ENCODE assay signal across 9 cellular contexts in the genomic region with DNA sequence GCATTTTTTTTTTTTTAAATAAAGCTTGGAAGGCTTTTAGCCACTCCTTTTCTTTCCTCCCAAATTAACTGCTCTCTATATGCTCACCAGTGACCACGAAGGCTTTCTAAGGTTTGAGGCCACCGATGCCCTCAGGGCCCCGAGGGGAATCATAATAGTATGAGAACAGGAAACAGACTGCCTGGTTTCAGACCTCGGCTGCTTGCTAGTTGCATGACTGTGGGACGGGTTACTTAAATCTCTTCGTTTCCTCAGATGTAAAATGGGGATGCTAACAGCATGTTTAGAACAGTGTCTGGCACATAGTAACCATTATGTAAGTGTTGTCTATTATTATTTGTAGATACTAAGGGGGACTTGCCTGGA. TPM values are rescaled to one million over a fixed set of nuclear protein-coding genes. Genes with fewer than 3 reads are reported as not detected.
DNase-seq lines count a peak whose midpoint lies in the region; ATAC-seq and TF ChIP-seq lines count a peak whose summit lies in the region.
"Had no signal": no experiment of that assay in that cellular context is flagged by ENCODE, and none has a peak within 500 bp of the region (broad histone marks: within the 10 kb centered on the region; RNA-seq: fewer than 3 reads in every experiment).

No MANE protein-coding gene starts in this region.

- no peak for TF ChIP-seq CTCF in A673 (conservative IDR thresholded peaks at IDR 0.05; ENCODE audit: low read depth, low read length)
- TF ChIP-seq CTCF in spleen (IDR thresholded peaks at IDR 0.05 in 8 of 11, conservative IDR thresholded peaks at IDR 0.05 in 3 of 11), result no peak
- TF ChIP-seq CTCF in OCI-LY7 (conservative IDR thresholded peaks at IDR 0.05; ENCODE audit: low read length), result no peak

- H3K36me3 ChIP-seq in A673 (ENCODE audit: insufficient read depth, low read length, poor library complexity, severe bottlenecking) (no peaks in the 10 kb centered on the region), spleen (no peaks in the 10 kb centered on the region), OCI-LY7 (ENCODE audit: insufficient read depth, low read length) (no peaks in the 10 kb centered on the region)

- ATAC-seq in HG02870 (IDR thresholded peaks at IDR 0.05; ENCODE audit: unreplicated experiment) (peak; percentile 67), HG02678 (IDR thresholded peaks at IDR 0.05; ENCODE audit: unreplicated experiment) (no peak)
- peak; percentile 49 for ATAC-seq in activated naive CD8-positive, alpha-beta T cell treated with anti-CD3 and anti-CD28 coated beads, Interleukin-2, amount 50 U/mL, for 24 hours

- peaks cover 7% of the 10 kb centered on the region for H3K4me1 Mint-ChIP-seq in activated naive CD8-positive, alpha-beta T cell treated with anti-CD3 and anti-CD28 coated beads, Interleukin-2, amount 50 U/mL, for 24 hours

- no TSS peak for BruUV-seq in A673 (replicated peaks; lab: Mats Ljungman, UMichigan)
- no TSS peak for BruUV-seq in OCI-LY7 (replicated peaks; lab: Mats Ljungman, UMichigan)

- no peaks in the 10 kb centered on the region for H3K9me3 Mint-ChIP-seq in activated naive CD8-positive, alpha-beta T cell treated with anti-CD3 and anti-CD28 coated beads, Interleukin-2, amount 50 U/mL, for 24 hours

- no peak overlapping the region for H2AFZ ChIP-seq in OCI-LY7 (ENCODE audit: low read length)

- no peaks in the 10 kb centered on the region for H3K9me2 ChIP-seq in OCI-LY7 (ENCODE audit: insufficient read depth, low read length)

- POLR2A ChIA-PET in A673 (lab: Charles Lee; ENCODE audit: low non-redundant PET) (no interaction called here), OCI-LY7 (lab: Charles Lee) (no interaction called here)

- peaks cover 2% of the 10 kb centered on the region for H3K27me3 Mint-ChIP-seq in activated naive CD8-positive, alpha-beta T cell treated with anti-CD3 and anti-CD28 coated beads, Interleukin-2, amount 50 U/mL, for 24 hours

- DNase-seq in A673 (ENCODE audit: low spot score) (no peak), medulla oblongata (ENCODE audit: extremely low spot score) (peak; percentile 4), ecto neural progenitor cell (ENCODE audit: low spot score) (no peak), spleen (no peak), OCI-LY7 (ENCODE audit: low spot score) (no peak)
- DNase-seq in activated naive CD8-positive, alpha-beta T cell treated with anti-CD3 and anti-CD28 coated beads, Interleukin-2, amount 50 U/mL, for 24 hours, result no peak

- H3K4me2 ChIP-seq in OCI-LY7 (ENCODE audit: low read length), result no peak overlapping the region

- 0 to 27% (median 4%) methylated on average over 6 of the region's 6 CpGs for WGBS in spleen, 5 donors

- CTCF ChIA-PET in A673 (lab: Charles Lee) (no interaction called here), OCI-LY7 (lab: Charles Lee; ENCODE audit: unreplicated experiment) (no interaction called here)

- H3K4me1 ChIP-seq in A673 (ENCODE audit: insufficient read depth, low read length, poor library complexity, severe bottlenecking) (peaks cover 3% of the 10 kb centered on the region), spleen (no peaks in the 10 kb centered on the region), OCI-LY7 (ENCODE audit: insufficient read depth, low read length, poor library complexity, severe bottlenecking) (no peaks in the 10 kb centered on the region)

- no peak for TF ChIP-seq POLR2A in spleen (IDR thresholded peaks at IDR 0.05)

- no peaks in the 10 kb centered on the region for H3K9me3 ChIP-seq in A673 (ENCODE audit: low read depth, low read length, poor library complexity, severe bottlenecking)
- no peaks in the 10 kb centered on the region for H3K9me3 ChIP-seq in spleen
- H3K9me3 ChIP-seq in OCI-LY7 (ENCODE audit: low read length), result no peaks in the 10 kb centered on the region

- no peak overlapping the region for H3K27ac Mint-ChIP-seq in activated naive CD8-positive, alpha-beta T cell treated with anti-CD3 and anti-CD28 coated beads, Interleukin-2, amount 50 U/mL, for 24 hours

- H3K36me3 Mint-ChIP-seq in activated naive CD8-positive, alpha-beta T cell treated with anti-CD3 and anti-CD28 coated beads, Interleukin-2, amount 50 U/mL, for 24 hours (ENCODE audit: low read depth), result no peaks in the 10 kb centered on the region

- H3K79me2 ChIP-seq in OCI-LY7 (ENCODE audit: insufficient read depth, low read depth, low read length), result no peaks in the 10 kb centered on the region

- H3K4me3 ChIP-seq in A673 (ENCODE audit: low read depth, low read length, poor library complexity, severe bottlenecking) (peak overlapping the region; percentile 27), spleen (peak overlapping the region in 1 of 8 donors; percentile 15), OCI-LY7 (ENCODE audit: low read depth, low read length, poor library complexity, severe bottlenecking) (no peak overlapping the region)

- intact Hi-C loops in A673 (cut with micrococcal nuclease; ENCODE audit: unreplicated experiment) (no loop called here), spleen (cut with DNase I; ENCODE audit: low total_unique reads) (no loop called here), OCI-LY7 (cut with micrococcal nuclease; ENCODE audit: unreplicated experiment) (no loop called here)

- no peak overlapping the region for H3K4me3 Mint-ChIP-seq in activated naive CD8-positive, alpha-beta T cell treated with anti-CD3 and anti-CD28 coated beads, Interleukin-2, amount 50 U/mL, for 24 hours

- H3K27me3 ChIP-seq in A673 (replicated peaks; ENCODE audit: insufficient read depth, low read depth, low read length, poor library complexity) (peaks cover 3% of the 10 kb centered on the region), spleen (replicated peaks in 1 of 7) (peaks cover 0 to 22% (median 4%) of the 10 kb centered on the region in 7 donors)

- H3K27ac ChIP-seq in A673 (ENCODE audit: low read depth, low read length, poor library complexity, severe bottlenecking) (no peak overlapping the region), spleen (no peak overlapping the region), OCI-LY7 (ENCODE audit: low read depth, low read length, poor library complexity, severe bottlenecking) (no peak overlapping the region)
- H3K27ac ChIP-seq: C4-2B had no signal

- no peaks in the 10 kb centered on the region for H4K20me1 ChIP-seq in OCI-LY7 (ENCODE audit: insufficient read depth, low read length)

RNA-seq across cellular contexts. Expression of gene LINC00632, which starts 3.6 kb away (rescaled TPM):
- 4.2 and 7.5 TPM in 2 replicates for total RNA-seq in A673 (2021)
- 100 to 1,000 TPM in 1 of 7 donors, 10 to 100 TPM in 6; 18.0 to 143 (median 47.6) TPM for total RNA-seq in spleen
- polyA plus RNA-seq in spleen, result 1 to 10 TPM in 1 of 3 donors, under 1 TPM in 2; 0.12 to 1.2 (median 0.57) TPM
- total RNA-seq in OCI-LY7 (2014; rRNA removed; shearing (Covaris generic)), result not detected in 2 replicates
- total RNA-seq in OCI-LY7 (2022), result not detected in 2 replicates
